In genomic region chr7:46145412-46145811, GRCh38 we compare ENCODE assay signal across 1 cellular context.
TF ChIP-seq lines count a peak whose summit lies in the region.

No MANE protein-coding gene starts in this region.

TF ChIP-seq in GM23338, 12 proteins besides CTCF, POLR2A, EP300 and RAD21 (continued from another document):
- peak; percentile 96 for TF ChIP-seq ZNF462 (CRISPR knock-in tag; IDR thresholded peaks at IDR 0.05)
- no peak for TF ChIP-seq REST (IDR thresholded peaks at IDR 0.05; ENCODE audit: unreplicated experiment)
- no peak for TF ChIP-seq POLR2AphosphoS5 (IDR thresholded peaks at IDR 0.05; ENCODE audit: low read depth)
